Comparison of ENCODE assay signal across 8 cellular contexts in the genomic region with DNA sequence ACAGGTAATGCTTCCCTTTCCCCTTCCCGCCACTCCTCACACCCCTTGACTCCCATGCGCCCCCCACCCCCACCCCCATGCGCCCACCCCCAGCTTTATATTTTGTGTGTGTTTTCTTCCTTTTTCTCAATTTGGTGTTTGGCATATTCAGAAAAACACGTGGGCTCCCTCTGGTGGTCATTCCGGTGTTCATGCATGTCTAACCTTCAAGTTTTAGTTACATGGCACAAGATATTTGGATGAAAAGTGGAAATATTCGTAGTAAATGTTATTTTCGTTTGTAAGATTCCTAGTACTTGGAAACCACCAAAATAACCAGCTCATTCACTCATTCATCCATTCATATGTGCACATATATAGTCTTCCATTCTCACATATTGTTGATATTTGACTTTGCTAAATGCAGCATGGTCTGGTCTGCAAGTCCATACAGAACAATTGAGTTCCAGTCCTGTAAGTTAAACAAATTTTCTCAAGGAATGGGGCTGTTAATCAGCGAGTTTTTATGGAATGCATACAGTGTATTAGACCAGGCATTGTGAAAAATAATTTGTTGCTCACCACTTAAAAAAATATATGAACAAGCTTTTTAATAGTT.
DNase-seq lines count a peak whose midpoint lies in the region; ATAC-seq and TF ChIP-seq lines count a peak whose summit lies in the region.

No MANE protein-coding gene starts in this region.

- TF ChIP-seq CTCF in choroid plexus epithelial cell (conservative IDR thresholded peaks at IDR 0.05; ENCODE audit: low read depth, low read length), result peak; percentile 80

- ATAC-seq in HG02938 (IDR thresholded peaks at IDR 0.05; ENCODE audit: unreplicated experiment), result no peak

- DNase-seq in NCI-H524 (lab: John Stamatoyannopoulos, UW) (peak; percentile 29 to 56), NCI-H524 treated with DMSO at 0.1 percent for 48 hours (lab: John Stamatoyannopoulos, UW) (no peak), NCI-H2107 treated with DMSO at 0.1 percent for 48 hours (lab: John Stamatoyannopoulos, UW; ENCODE audit: unreplicated experiment) (peak; percentile 41), choroid plexus epithelial cell (ENCODE audit: low read depth) (peak; percentile 87), lung microvascular endothelial cell (ENCODE audit: low read depth in 2 of 2) (peak; percentile 86 to 90)
- peak; percentile 28 for DNase-seq in activated CD4-positive, CD25-positive, alpha-beta regulatory T cell treated with anti-CD3 and anti-CD28 coated beads, Interleukin-2, amount 50 U/mL, for 16 hours (ENCODE audit: low read depth, low spot score)
- peak; percentile 23 to 30 for DNase-seq in stimulated activated CD8-positive, alpha-beta memory T cell treated with anti-CD3 and anti-CD28 coated beads, Interleukin-15, amount 100 ng/mL, for 48 hours (ENCODE audit: low read depth in 2 of 2)

- H3K4me3 ChIP-seq in choroid plexus epithelial cell (ENCODE audit: low read depth, low read length), result no peak overlapping the region
